In the genomic region with DNA sequence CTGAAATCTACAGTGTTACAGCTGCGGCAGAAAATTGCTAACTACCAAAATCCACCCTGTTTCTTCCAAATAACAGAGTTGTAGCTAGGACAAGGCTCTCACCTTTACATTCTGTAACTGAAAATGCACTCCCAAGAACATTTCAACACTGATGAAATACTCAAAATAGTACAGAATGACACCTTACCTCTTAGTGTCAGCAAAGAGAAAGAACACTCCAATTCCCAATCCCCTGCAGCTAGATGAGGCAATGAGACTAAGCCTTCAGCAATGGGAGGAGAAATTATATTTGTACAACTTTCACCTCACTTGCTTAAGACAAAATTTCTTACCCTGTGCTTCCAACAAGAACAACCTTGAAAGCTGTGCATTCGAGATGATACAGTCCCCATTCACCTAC, we compare ENCODE assay signal across 19 cellular contexts.
"Had no signal": no experiment of that assay in that cellular context is flagged by ENCODE, and none has a peak within 500 bp of the region (broad histone marks: within the 10 kb centered on the region; RNA-seq: fewer than 3 reads in every experiment).

No MANE protein-coding gene starts in this region.

- H3K9me3 Mint-ChIP-seq: activated CD4-positive, alpha-beta T cell treated with anti-CD3 and anti-CD28 coated beads, Interleukin-2, amount 10 ng/mL, durations not matched to agents 7 days and 5 days; activated naive CD4-positive, alpha-beta T cell treated with anti-CD3 and anti-CD28 coated beads, Interleukin-2, amount 50 U/mL, for 24 hours; dendritic cell treated with granulocyte-macrophage colony-stimulating factor and Interleukin-4, amounts not matched to agents 40 ng/mL and 50 ng/mL, for 4 days had no signal

- H3K4me3 ChIP-seq: prostate gland, right atrium auricular region, spleen had no signal

- DNase-seq: activated CD4-positive, alpha-beta T cell treated with anti-CD3 and anti-CD28 coated beads, Interleukin-2, amount 10 ng/mL, durations not matched to agents 7 days and 5 days; activated CD4-positive, CD25-positive, alpha-beta regulatory T cell treated with anti-CD3 and anti-CD28 coated beads, Interleukin-2, amount 50 U/mL, for 72 hours; activated CD8-positive, alpha-beta T cell treated with anti-CD3 and anti-CD28 coated beads, Interleukin-2, amount 10 ng/mL, durations not matched to agents 7 days and 5 days; activated gamma-delta T cell treated with Interleukin-2 at 50 U/mL for 16 hours; activated T-cell treated with anti-CD3 and anti-CD28 coated beads, Interleukin-2, amount 50 U/mL, for 1 hour; aorta; effector CD4-positive, alpha-beta T cell; erythroblast; foreskin fibroblast; left colon; mesenchymal stem cell; spleen; stimulated activated CD4-positive, alpha-beta T cell treated with anti-CD3 and anti-CD28 coated beads, Interleukin-4, amount 100 ng/mL, for 1 hour; stimulated activated naive CD8-positive, alpha-beta T cell treated with anti-CD3 and anti-CD28 coated beads, Interleukin-15, Interleukin-2, amounts not matched to agents 100 U/mL and 50 U/mL, for 24 hours had no signal

- H3K27me3 ChIP-seq: right atrium auricular region, spleen had no signal

- H3K27ac Mint-ChIP-seq: activated CD4-positive, alpha-beta T cell treated with anti-CD3 and anti-CD28 coated beads, Interleukin-2, amount 10 ng/mL, durations not matched to agents 7 days and 5 days; activated CD8-positive, alpha-beta T cell treated with anti-CD3 and anti-CD28 coated beads, Interleukin-2, amount 10 ng/mL, durations not matched to agents 7 days and 5 days; activated naive CD4-positive, alpha-beta T cell treated with anti-CD3 and anti-CD28 coated beads, Interleukin-2, amount 50 U/mL, for 24 hours; brain; dendritic cell treated with granulocyte-macrophage colony-stimulating factor and Interleukin-4, amounts not matched to agents 40 ng/mL and 50 ng/mL, for 4 days had no signal

- ATAC-seq: activated CD8-positive, alpha-beta T cell treated with anti-CD3 and anti-CD28 coated beads, Interleukin-2, amount 10 ng/mL, durations not matched to agents 7 days and 5 days; left colon; stimulated activated naive CD8-positive, alpha-beta T cell treated with anti-CD3 and anti-CD28 coated beads, Interleukin-15, Interleukin-2, amounts not matched to agents 100 U/mL and 50 U/mL, for 24 hours had no signal

- H3K4me1 ChIP-seq: prostate gland, right atrium auricular region had no signal

- H3K36me3 ChIP-seq: prostate gland, right atrium auricular region, spleen had no signal

- H3K27me3 Mint-ChIP-seq: activated CD4-positive, alpha-beta T cell treated with anti-CD3 and anti-CD28 coated beads, Interleukin-2, amount 10 ng/mL, durations not matched to agents 7 days and 5 days; activated naive CD4-positive, alpha-beta T cell treated with anti-CD3 and anti-CD28 coated beads, Interleukin-2, amount 50 U/mL, for 24 hours; brain; dendritic cell treated with granulocyte-macrophage colony-stimulating factor and Interleukin-4, amounts not matched to agents 40 ng/mL and 50 ng/mL, for 4 days had no signal

- H3K4me3 Mint-ChIP-seq: activated CD4-positive, alpha-beta T cell treated with anti-CD3 and anti-CD28 coated beads, Interleukin-2, amount 10 ng/mL, durations not matched to agents 7 days and 5 days; activated CD8-positive, alpha-beta T cell treated with anti-CD3 and anti-CD28 coated beads, Interleukin-2, amount 10 ng/mL, durations not matched to agents 7 days and 5 days; activated naive CD4-positive, alpha-beta T cell treated with anti-CD3 and anti-CD28 coated beads, Interleukin-2, amount 50 U/mL, for 24 hours; brain; dendritic cell treated with granulocyte-macrophage colony-stimulating factor and Interleukin-4, amounts not matched to agents 40 ng/mL and 50 ng/mL, for 4 days had no signal

- H3K27ac ChIP-seq: prostate gland, right atrium auricular region had no signal

- H3K9me3 ChIP-seq: prostate gland, right atrium auricular region, spleen had no signal
